In the genomic region with DNA sequence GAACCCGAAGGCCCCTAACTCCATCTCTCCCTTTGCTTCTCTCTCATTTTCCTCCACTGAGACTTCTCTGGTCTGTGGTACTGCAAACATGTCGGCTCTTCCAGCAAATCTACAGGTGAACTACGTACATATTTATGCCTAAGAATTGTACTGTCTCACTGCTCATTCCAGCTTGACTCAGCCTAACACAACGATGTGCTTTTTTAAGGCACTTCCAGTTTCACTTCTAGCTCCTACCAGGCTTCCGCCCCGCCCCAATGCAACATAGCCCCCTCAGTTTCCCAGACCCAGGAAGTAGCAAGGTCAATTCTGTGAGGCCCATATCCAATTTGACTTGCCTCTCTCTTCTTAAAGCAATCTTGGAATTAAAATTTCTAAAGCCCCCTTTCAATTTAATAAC, we compare ENCODE assay signal across 8 cellular contexts.
DNase-seq lines count a peak whose midpoint lies in the region; ATAC-seq and TF ChIP-seq lines count a peak whose summit lies in the region.

No MANE protein-coding gene starts in this region.

- H3K36me3 Mint-ChIP-seq in T-helper 1 cell treated with Interleukin-12 subunit alpha and Interleukin-12 subunit beta and Interleukin-4 antibody, amounts not matched to agents 30 μg/mL and 1 μg/mL, for 36 hours (ENCODE audit: low read depth) = peaks cover 7% of the 10 kb centered on the region

- H3K27ac ChIP-seq in body of pancreas = peak overlapping the region; percentile 12 to 75 (median 68)

- H3K4me1 Mint-ChIP-seq in T-helper 1 cell treated with Interleukin-12 subunit alpha and Interleukin-12 subunit beta and Interleukin-4 antibody, amounts not matched to agents 30 μg/mL and 1 μg/mL, for 36 hours (ENCODE audit: low read depth) = peaks cover 26% of the 10 kb centered on the region

- no peaks in the 10 kb centered on the region for H3K9me3 Mint-ChIP-seq in T-helper 1 cell treated with Interleukin-12 subunit alpha and Interleukin-12 subunit beta and Interleukin-4 antibody, amounts not matched to agents 30 μg/mL and 1 μg/mL, for 36 hours

- H3K27me3 Mint-ChIP-seq in T-helper 1 cell treated with Interleukin-12 subunit alpha and Interleukin-12 subunit beta and Interleukin-4 antibody, amounts not matched to agents 30 μg/mL and 1 μg/mL, for 36 hours (ENCODE audit: low read depth) = no peaks in the 10 kb centered on the region

- H3K4me3 Mint-ChIP-seq in T-helper 1 cell treated with Interleukin-12 subunit alpha and Interleukin-12 subunit beta and Interleukin-4 antibody, amounts not matched to agents 30 μg/mL and 1 μg/mL, for 36 hours = peak overlapping the region; percentile 88

- peaks cover 12% of the 10 kb centered on the region for H3K4me1 ChIP-seq in body of pancreas

- no peak overlapping the region for H3K4me3 ChIP-seq in body of pancreas

- H3K27me3 ChIP-seq in body of pancreas = no peaks in the 10 kb centered on the region

- TF ChIP-seq CTCF in body of pancreas (IDR thresholded peaks at IDR 0.05) = no peak

- 33 to 40% methylated on average over 6 of the region's 6 CpGs for WGBS in body of pancreas, 2 donors

- intact Hi-C loops in body of pancreas (cut with DNase I) = no loop called here

- DNase-seq in body of pancreas = peak; percentile 18 to 49 (median 30)
- DNase-seq in left kidney (ENCODE audit: low read depth, low spot score) = peak; percentile 24
- DNase-seq in stimulated activated CD8-positive, alpha-beta memory T cell treated with anti-CD3 and anti-CD28 coated beads, Interleukin-12 subunit alpha, Interleukin-12 subunit beta, amount 100 ng/mL, for 4 hours (ENCODE audit: low read depth) = peak; percentile 39
- DNase-seq in GOT3 (lab: John Stamatoyannopoulos, UW) = no peak
- no peak for DNase-seq in T1000 (lab: John Stamatoyannopoulos, UW)

- no peaks in the 10 kb centered on the region for H3K36me3 ChIP-seq in body of pancreas (replicated peaks in 1 of 2; ENCODE audit: insufficient read depth in 1 of 2, low read depth in 2 of 2)

- no peak for TF ChIP-seq POLR2A in body of pancreas (IDR thresholded peaks at IDR 0.05)

- ATAC-seq in GM18873 (IDR thresholded peaks at IDR 0.05; ENCODE audit: low FRiP score, unreplicated experiment) = peak; percentile 89
- ATAC-seq in HG03097 (IDR thresholded peaks at IDR 0.05; ENCODE audit: low FRiP score, unreplicated experiment) = peak; percentile 79
- ATAC-seq in body of pancreas = peak; percentile 71

- H3K27ac Mint-ChIP-seq in T-helper 1 cell treated with Interleukin-12 subunit alpha and Interleukin-12 subunit beta and Interleukin-4 antibody, amounts not matched to agents 30 μg/mL and 1 μg/mL, for 36 hours = peak overlapping the region; percentile 88

- H3K9me3 ChIP-seq in body of pancreas = no peaks in the 10 kb centered on the region

Comparison
In these comparisons a context has a peak if more than half of its experiments do, and no peak if none do; other contexts are left out.
1. DNase-seq: peak in body of pancreas (4 of 4), left kidney (single experiment) and stimulated activated CD8-positive, alpha-beta memory T cell treated with anti-CD3 and anti-CD28 coated beads, Interleukin-12 subunit alpha, Interleukin-12 subunit beta, amount 100 ng/mL, for 4 hours (single experiment); none in GOT3 (single experiment) and T1000 (single experiment).
2. Peak in every context shown above with its lines, with median percentiles within 50 percentile points of each other: ATAC-seq.